ENCODE assay signal across 18 cellular contexts in genomic region chr11:57729479-57729878, GRCh38. TPM values are rescaled to one million over a fixed set of nuclear protein-coding genes. Genes with fewer than 3 reads are reported as not detected.
"Had no signal": no experiment of that assay in that cellular context is flagged by ENCODE, and none has a peak within 500 bp of the region (broad histone marks: within the 10 kb centered on the region; RNA-seq: fewer than 3 reads in every experiment).

No MANE protein-coding gene starts in this region.

- DNase-seq: activated CD4-positive, alpha-beta T cell treated with anti-CD3 and anti-CD28 coated beads, Interleukin-2, amount 50 U/mL, for 48 hours; activated CD4-positive, CD25-positive, alpha-beta regulatory T cell treated with anti-CD3 and anti-CD28 coated beads, Interleukin-2, amount 50 U/mL, for 72 hours; activated naive CD4-positive, alpha-beta T cell; activated T-cell treated with anti-CD3 and anti-CD28 coated beads, Interleukin-2, amount 50 U/mL, for 48 hours; aorta; left cardiac atrium; naive B cell; right cardiac atrium; small intestine; tibial artery had no signal

- H3K9me3 ChIP-seq: breast epithelium, neutrophil, tibial artery, vagina had no signal

- ATAC-seq: esophagus mucosa, left cardiac atrium, right cardiac atrium had no signal

- H3K27me3 ChIP-seq: breast epithelium, neutrophil, tibial artery, vagina had no signal

- H3K4me1 ChIP-seq: breast epithelium, tibial artery had no signal

- H3K36me3 ChIP-seq: breast epithelium, neutrophil, vagina had no signal

- H3K4me3 ChIP-seq: breast epithelium, lung, tibial artery, vagina had no signal

- H3K27ac ChIP-seq: breast epithelium, neutrophil, tibial artery, vagina had no signal

RNA-seq across cellular contexts. Expression of gene BTBD18, which starts 22.1 kb away (rescaled TPM):
- total RNA-seq: aorta, breast epithelium, chondrocyte, dermis microvascular lymphatic vessel endothelial cell, esophagus mucosa, left cardiac atrium, lung, posterior vena cava, right cardiac atrium, vagina had no signal
